ENCODE assay signal across 9 cellular contexts in the genomic region with DNA sequence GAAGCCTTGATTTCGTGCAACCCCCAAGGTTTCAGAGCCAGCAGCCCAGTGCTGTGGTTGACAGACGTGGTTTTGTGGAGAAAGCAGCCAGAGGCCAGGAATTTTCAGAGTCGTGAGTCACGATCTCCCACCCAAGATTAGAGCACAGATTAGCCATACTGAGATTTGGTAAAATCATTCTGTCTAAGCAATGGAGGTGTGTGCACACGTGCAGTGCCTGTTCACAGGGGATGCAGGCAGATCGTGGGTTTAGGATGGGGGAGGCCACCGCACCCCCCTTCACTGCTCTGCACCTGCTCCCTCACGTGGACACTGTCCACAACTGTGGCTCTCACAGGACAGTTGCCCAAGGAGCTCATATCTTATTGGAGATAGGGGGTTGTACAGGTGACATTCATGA. TPM values are rescaled to one million over a fixed set of nuclear protein-coding genes. Genes with fewer than 3 reads are reported as not detected.
DNase-seq lines count a peak whose midpoint lies in the region; ATAC-seq and TF ChIP-seq lines count a peak whose summit lies in the region.
"Had no signal": no experiment of that assay in that cellular context is flagged by ENCODE, and none has a peak within 500 bp of the region (broad histone marks: within the 10 kb centered on the region; RNA-seq: fewer than 3 reads in every experiment).

No MANE protein-coding gene starts in this region.

- peaks cover 66 to 74% (median 70%) of the 10 kb centered on the region in 3 donors for H3K4me1 Mint-ChIP-seq in IgD-negative memory B cell
- H3K4me1 Mint-ChIP-seq in naive thymus-derived CD8-positive, alpha-beta T cell: peaks cover 67 to 98% (median 94%) of the 10 kb centered on the region in 4 donors

- peak overlapping the region; percentile 94 to 99 (median 99) for H3K27ac Mint-ChIP-seq in IgD-negative memory B cell
- peak overlapping the region; percentile 96 to 100 (median 99) for H3K27ac Mint-ChIP-seq in naive thymus-derived CD8-positive, alpha-beta T cell

- H3K27me3 ChIP-seq in adipocyte (replicated peaks; ENCODE audit: control insufficient read depth, insufficient read depth, low read length): no peaks in the 10 kb centered on the region
- H3K27me3 ChIP-seq: right lobe of liver had no signal

- CTCF ChIA-PET in HEK293T (lab: Yijun Ruan, JAX): no interaction called here

- no peaks in the 10 kb centered on the region for H3K9me3 ChIP-seq in adipocyte (ENCODE audit: control insufficient read depth, low read length)
- H3K9me3 ChIP-seq: right lobe of liver had no signal

- H3K9me3 Mint-ChIP-seq in IgD-negative memory B cell: no peaks in the 10 kb centered on the region
- no peaks in the 10 kb centered on the region for H3K9me3 Mint-ChIP-seq in naive thymus-derived CD8-positive, alpha-beta T cell

- DNase-seq in Daoy (ENCODE audit: low read depth): peak; percentile 53
- peak; percentile 55 for DNase-seq in adipocyte (ENCODE audit: low read depth)
- no peak for DNase-seq in naive thymus-derived CD8-positive, alpha-beta T cell
- no peak for DNase-seq in NCI-H446 treated with DMSO at 0.1 percent for 48 hours (lab: John Stamatoyannopoulos, UW)
- no peak for DNase-seq in GM19240 (ENCODE audit: insufficient read length, low spot score)
- no peak for DNase-seq in Right ventricle myocardium inferior (ENCODE audit: missing footprints)
- no peak for DNase-seq in HEK293T (ENCODE audit: extremely low spot score)
- DNase-seq: right lobe of liver had no signal

- H3K36me3 ChIP-seq in adipocyte (ENCODE audit: control insufficient read depth, insufficient read depth, low read length, severe bottlenecking): peaks cover 31% of the 10 kb centered on the region

- POLR2A ChIA-PET in naive thymus-derived CD8-positive, alpha-beta T cell (lab: Charles Lee): interaction anchor here (0.6 to 8.9 kb wide), 5 partner anchors 13 to 154 kb away, joined by 3 to 155 read pairs (median 56); no protein-coding TSS in a partner anchor
- POLR2A ChIA-PET in HEK293T (lab: Yijun Ruan, JAX): no interaction called here

- peaks cover 16% of the 10 kb centered on the region for H3K4me1 ChIP-seq in adipocyte (ENCODE audit: control insufficient read depth, insufficient read depth, low read length)
- H3K4me1 ChIP-seq: right lobe of liver had no signal

- H3K4me3 Mint-ChIP-seq in IgD-negative memory B cell: peak overlapping the region in 3 of 4 donors; percentile 82 to 90 (median 88)
- H3K4me3 Mint-ChIP-seq in naive thymus-derived CD8-positive, alpha-beta T cell: peak overlapping the region in 9 of 10 donors; percentile 39 to 86 (median 73)

- intact Hi-C loops in Right ventricle myocardium inferior (cut with DNase I): no loop called here

- no peak for ATAC-seq in naive thymus-derived CD8-positive, alpha-beta T cell
- no peak for ATAC-seq in Right ventricle myocardium inferior
- ATAC-seq: right lobe of liver had no signal

- H3K4me3 ChIP-seq in adipocyte (ENCODE audit: low read length): no peak overlapping the region
- H3K4me3 ChIP-seq: right lobe of liver had no signal

- H3K27me3 Mint-ChIP-seq in IgD-negative memory B cell: peaks cover 3% of the 10 kb centered on the region
- H3K27me3 Mint-ChIP-seq in naive thymus-derived CD8-positive, alpha-beta T cell: peaks cover 0 to 1% (median 0%) of the 10 kb centered on the region in 5 donors

- H3K36me3 Mint-ChIP-seq in IgD-negative memory B cell: peaks cover 9% of the 10 kb centered on the region
- H3K36me3 Mint-ChIP-seq in naive thymus-derived CD8-positive, alpha-beta T cell: peaks cover 4 to 34% (median 28%) of the 10 kb centered on the region in 3 donors

- H3K9ac ChIP-seq in adipocyte (ENCODE audit: low read length): no peak overlapping the region

TF ChIP-seq in HEK293T, 16 proteins besides CTCF, POLR2A, EP300 and RAD21:
- no peak for TF ChIP-seq NFRKB (IDR thresholded peaks at IDR 0.05)
- no peak for TF ChIP-seq BHLHE40 (IDR thresholded peaks at IDR 0.05; ENCODE audit: borderline replicate concordance)
- TF ChIP-seq L3MBTL2 (conservative IDR thresholded peaks at IDR 0.05): no peak
- no peak for TF ChIP-seq TARDBP (IDR thresholded peaks at IDR 0.05)
- no peak for TF ChIP-seq FOXA1 (IDR thresholded peaks at IDR 0.05)
- no peak for TF ChIP-seq SP1 (IDR thresholded peaks at IDR 0.05)
- TF ChIP-seq CTBP1 (IDR thresholded peaks at IDR 0.05; ENCODE audit: borderline replicate concordance): no peak
- TF ChIP-seq ARNT (IDR thresholded peaks at IDR 0.05): no peak
- TF ChIP-seq FOXK2 (IDR thresholded peaks at IDR 0.05): no peak
- TF ChIP-seq, protein P1, sequence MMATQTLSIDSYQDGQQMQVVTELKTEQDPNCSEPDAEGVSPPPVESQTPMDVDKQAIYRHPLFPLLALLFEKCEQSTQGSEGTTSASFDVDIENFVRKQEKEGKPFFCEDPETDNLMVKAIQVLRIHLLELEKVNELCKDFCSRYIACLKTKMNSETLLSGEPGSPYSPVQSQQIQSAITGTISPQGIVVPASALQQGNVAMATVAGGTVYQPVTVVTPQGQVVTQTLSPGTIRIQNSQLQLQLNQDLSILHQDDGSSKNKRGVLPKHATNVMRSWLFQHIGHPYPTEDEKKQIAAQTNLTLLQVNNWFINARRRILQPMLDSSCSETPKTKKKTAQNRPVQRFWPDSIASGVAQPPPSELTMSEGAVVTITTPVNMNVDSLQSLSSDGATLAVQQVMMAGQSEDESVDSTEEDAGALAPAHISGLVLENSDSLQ (IDR thresholded peaks at IDR 0.05): no peak

RNA-seq across cellular contexts. Expression of gene GPR183, which starts 46.6 kb away (rescaled TPM):
- 0.06 TPM in 1 of 2 replicates, not detected in the other for total RNA-seq in Daoy (2014; rRNA removed; shearing (Covaris generic))
- polyA plus RNA-seq in IgD-negative memory B cell: 494 TPM
- 10 to 100 TPM in 1 of 2 experiments, 1 to 10 TPM in 1; 8.4 to 10.4 TPM for total RNA-seq in naive thymus-derived CD8-positive, alpha-beta T cell
- 10 to 100 TPM in 2 of 3 donors, 1 to 10 TPM in 1; 9.2 to 35.5 (median 13.1) TPM for polyA plus RNA-seq in naive thymus-derived CD8-positive, alpha-beta T cell
- 2.7 TPM for total RNA-seq in Right ventricle myocardium inferior

Comparison
In these comparisons a context has a peak if more than half of its experiments do, and no peak if none do; other contexts are left out.
1. DNase-seq: peak in Daoy (single experiment) and adipocyte (single experiment); none in naive thymus-derived CD8-positive, alpha-beta T cell (0 of 10), NCI-H446 treated with DMSO at 0.1 percent for 48 hours (single experiment), GM19240 (single experiment), Right ventricle myocardium inferior (single experiment) and HEK293T (single experiment).